25 cellular contexts compared by ENCODE assay signal in genomic region chr2:225768741-225769140, GRCh38.
"Had no signal": no experiment of that assay in that cellular context is flagged by ENCODE, and none has a peak within 500 bp of the region (broad histone marks: within the 10 kb centered on the region; RNA-seq: fewer than 3 reads in every experiment).

No MANE protein-coding gene starts in this region.

- H3K4me3 Mint-ChIP-seq: activated B cell treated with CpG ODN at 0.5 μM for 24 hours; activated CD4-positive, alpha-beta T cell treated with anti-CD3 and anti-CD28 coated beads, Interleukin-2, amount 10 ng/mL, durations not matched to agents 24 days and 14 days; activated CD8-positive, alpha-beta memory T cell treated with anti-CD3 and anti-CD28 coated beads, Interleukin-2, amount 10 ng/mL, durations not matched to agents 7 days and 5 days; activated naive CD4-positive, alpha-beta T cell treated with anti-CD3 and anti-CD28 coated beads, Interleukin-2, amount 50 U/mL, for 24 hours; activated T-cell treated with anti-CD3 and anti-CD28 coated beads, Interleukin-2, amount 50 U/mL, for 24 hours; activated T-helper 1 cell treated with anti-CD3 and anti-CD28 coated beads, Interleukin-12 subunit alpha, Interleukin-12 subunit beta, Interleukin-2, Interleukin-4 antibody, amounts not matched to agents 30 ng/mL and 10 ng/mL and 1 ng/mL, durations not matched to agents 14 hours and 24 hours and 36 hours; brain; central memory CD8-positive, alpha-beta T cell; T-helper 17 cell had no signal

- H3K4me1 ChIP-seq: Peyer's patch had no signal

- H3K27ac ChIP-seq: Peyer's patch, RWPE1 had no signal

- H3K27me3 ChIP-seq: Peyer's patch had no signal

- DNase-seq: activated B cell treated with CpG ODN at 0.5 μM for 24 hours; activated CD4-positive, alpha-beta T cell treated with anti-CD3 and anti-CD28 coated beads for 1 hour; activated CD4-positive, alpha-beta T cell treated with anti-CD3 and anti-CD28 coated beads, Interleukin-2, amount 10 ng/mL, durations not matched to agents 24 days and 14 days; activated CD4-positive, alpha-beta T cell treated with anti-CD3 and anti-CD28 coated beads, Interleukin-2, amount 50 U/mL, for 48 hours; activated CD8-positive, alpha-beta memory T cell treated with anti-CD3 and anti-CD28 coated beads, Interleukin-2, amount 10 ng/mL, durations not matched to agents 7 days and 5 days; activated effector memory CD4-positive, alpha-beta T cell treated with Interleukin-2 at 50 U/mL for 16 hours; activated naive CD4-positive, alpha-beta T cell; activated T-cell treated with anti-CD3 and anti-CD28 coated beads, Interleukin-2, amount 50 U/mL, for 24 hours; amniotic stem cell; Kasumi-1; NCI-H1105 treated with DMSO at 0.1 percent for 48 hours; NCI-H1436 treated with DMSO at 0.1 percent for 48 hours; NCI-H187; NCI-H2081; NCI-H510A treated with DMSO at 0.1 percent for 48 hours; NCI-H69; Peyer's patch; Right ventricle myocardium superior; T-helper 17 cell; T-helper 9 cell had no signal

- H3K9me3 Mint-ChIP-seq: activated B cell treated with CpG ODN at 0.5 μM for 24 hours; activated CD4-positive, alpha-beta T cell treated with anti-CD3 and anti-CD28 coated beads, Interleukin-2, amount 10 ng/mL, durations not matched to agents 24 days and 14 days; activated naive CD4-positive, alpha-beta T cell treated with anti-CD3 and anti-CD28 coated beads, Interleukin-2, amount 50 U/mL, for 24 hours; activated T-cell treated with anti-CD3 and anti-CD28 coated beads, Interleukin-2, amount 50 U/mL, for 24 hours; activated T-helper 1 cell treated with anti-CD3 and anti-CD28 coated beads, Interleukin-12 subunit alpha, Interleukin-12 subunit beta, Interleukin-2, Interleukin-4 antibody, amounts not matched to agents 30 ng/mL and 10 ng/mL and 1 ng/mL, durations not matched to agents 14 hours and 24 hours and 36 hours; brain; central memory CD8-positive, alpha-beta T cell had no signal

- H3K36me3 Mint-ChIP-seq: activated CD8-positive, alpha-beta memory T cell treated with anti-CD3 and anti-CD28 coated beads, Interleukin-2, amount 10 ng/mL, durations not matched to agents 7 days and 5 days; activated naive CD4-positive, alpha-beta T cell treated with anti-CD3 and anti-CD28 coated beads, Interleukin-2, amount 50 U/mL, for 24 hours; brain had no signal

- H3K27me3 Mint-ChIP-seq: activated B cell treated with CpG ODN at 0.5 μM for 24 hours; activated CD4-positive, alpha-beta T cell treated with anti-CD3 and anti-CD28 coated beads, Interleukin-2, amount 10 ng/mL, durations not matched to agents 24 days and 14 days; activated CD8-positive, alpha-beta memory T cell treated with anti-CD3 and anti-CD28 coated beads, Interleukin-2, amount 10 ng/mL, durations not matched to agents 7 days and 5 days; activated naive CD4-positive, alpha-beta T cell treated with anti-CD3 and anti-CD28 coated beads, Interleukin-2, amount 50 U/mL, for 24 hours; central memory CD8-positive, alpha-beta T cell; T-helper 17 cell had no signal

- H3K27ac Mint-ChIP-seq: activated B cell treated with CpG ODN at 0.5 μM for 24 hours; activated CD4-positive, alpha-beta T cell treated with anti-CD3 and anti-CD28 coated beads, Interleukin-2, amount 10 ng/mL, durations not matched to agents 24 days and 14 days; activated CD8-positive, alpha-beta memory T cell treated with anti-CD3 and anti-CD28 coated beads, Interleukin-2, amount 10 ng/mL, durations not matched to agents 7 days and 5 days; activated naive CD4-positive, alpha-beta T cell treated with anti-CD3 and anti-CD28 coated beads, Interleukin-2, amount 50 U/mL, for 24 hours; activated T-cell treated with anti-CD3 and anti-CD28 coated beads, Interleukin-2, amount 50 U/mL, for 24 hours; activated T-helper 1 cell treated with anti-CD3 and anti-CD28 coated beads, Interleukin-12 subunit alpha, Interleukin-12 subunit beta, Interleukin-2, Interleukin-4 antibody, amounts not matched to agents 30 ng/mL and 10 ng/mL and 1 ng/mL, durations not matched to agents 14 hours and 24 hours and 36 hours; brain; T-helper 17 cell had no signal

- H3K4me3 ChIP-seq: Peyer's patch had no signal

- ATAC-seq: activated CD8-positive, alpha-beta memory T cell treated with anti-CD3 and anti-CD28 coated beads, Interleukin-2, amount 10 ng/mL, durations not matched to agents 7 days and 5 days; T-helper 17 cell had no signal

- H3K4me1 Mint-ChIP-seq: activated B cell treated with CpG ODN at 0.5 μM for 24 hours; activated CD4-positive, alpha-beta T cell treated with anti-CD3 and anti-CD28 coated beads, Interleukin-2, amount 10 ng/mL, durations not matched to agents 24 days and 14 days; activated CD8-positive, alpha-beta memory T cell treated with anti-CD3 and anti-CD28 coated beads, Interleukin-2, amount 10 ng/mL, durations not matched to agents 7 days and 5 days; activated naive CD4-positive, alpha-beta T cell treated with anti-CD3 and anti-CD28 coated beads, Interleukin-2, amount 50 U/mL, for 24 hours; central memory CD8-positive, alpha-beta T cell had no signal

- H3K36me3 ChIP-seq: Peyer's patch had no signal

- H3K9me3 ChIP-seq: Peyer's patch had no signal
